ENCODE assay signal across 11 cellular contexts in genomic region chr1:184191181-184191601, GRCh38.
A peak's percentile ranks its signal among the peaks of the same experiment; 100 is the strongest.
DNase-seq lines count a peak whose midpoint lies in the region; ATAC-seq and TF ChIP-seq lines count a peak whose summit lies in the region.
"Had no signal": no experiment of that assay in that cellular context is flagged by ENCODE, and none has a peak within 500 bp of the region (broad histone marks: within the 10 kb centered on the region; RNA-seq: fewer than 3 reads in every experiment).

No MANE protein-coding gene starts in this region.

- ATAC-seq in HG02623 (IDR thresholded peaks at IDR 0.05; ENCODE audit: unreplicated experiment): no peak
- ATAC-seq in GM21717 (IDR thresholded peaks at IDR 0.05; ENCODE audit: unreplicated experiment): no peak

- TF ChIP-seq CTCF in VCaP (conservative IDR thresholded peaks at IDR 0.05): no peak

- DNase-seq in Ammon's horn (ENCODE audit: low spot score): peak; percentile 76
- DNase-seq in globus pallidus (ENCODE audit: low spot score): peak; percentile 7
- peak; percentile 69 for DNase-seq in occipital lobe (lab: John Stamatoyannopoulos, UW)
- no peak for DNase-seq in activated naive CD4-positive, alpha-beta T cell treated with Interleukin-2 at 50 U/mL for 16 hours
- no peak for DNase-seq in SKM-1 (lab: John Stamatoyannopoulos, UW; ENCODE audit: unreplicated experiment)
- DNase-seq: activated T-cell treated with anti-CD3 and anti-CD28 coated beads for 4 hours, H9, NCI-H345 had no signal

- peak overlapping the region; percentile 50 for H3K27ac ChIP-seq in VCaP

Comparison
In these comparisons a context has a peak if more than half of its experiments do, and no peak if none do; other contexts are left out.
1. DNase-seq: peak in Ammon's horn (single experiment), globus pallidus (single experiment) and occipital lobe (single experiment); none in activated naive CD4-positive, alpha-beta T cell treated with Interleukin-2 at 50 U/mL for 16 hours (single experiment) and SKM-1 (single experiment).